In genomic region chr2:113796592-113797180, GRCh38 we compare ENCODE assay signal across 22 cellular contexts.
"Had no signal": no experiment of that assay in that cellular context is flagged by ENCODE, and none has a peak within 500 bp of the region (broad histone marks: within the 10 kb centered on the region; RNA-seq: fewer than 3 reads in every experiment).

No MANE protein-coding gene starts in this region.

- H3K27me3 ChIP-seq: left lung, pancreas, spleen, tibial nerve, uterus had no signal

- ATAC-seq: left cardiac atrium; left lung; lower lobe of right lung; naive thymus-derived CD4-positive, alpha-beta T cell; natural killer cell treated with Interleukin-12 subunit alpha and Interleukin-12 subunit beta and Interleukin-15 and Interleukin-18, amount 100 ng/mL, for 72 hours; pancreas; right cardiac atrium; sciatic nerve; stimulated activated effector memory CD8-positive, alpha-beta T cell treated with anti-CD3 and anti-CD28 coated beads, Interleukin-12 subunit alpha, Interleukin-12 subunit beta, amount 100 ng/mL, for 72 hours had no signal

- H3K4me1 ChIP-seq: lower lobe of right lung, pancreas, prostate gland, uterus had no signal

- H3K36me3 ChIP-seq: left lung, lower lobe of right lung, pancreas, prostate gland, spleen, tibial nerve, uterus had no signal

- H3K27ac ChIP-seq: left lung, lower lobe of right lung, pancreas, prostate gland, skin epidermis, spleen, tibial nerve, uterus had no signal

- H3K4me3 ChIP-seq: left lung, lower lobe of right lung, pancreas, prostate gland, skin epidermis, spleen, tibial nerve, uterus had no signal

- DNase-seq: islet precursor cell; left cardiac atrium; left lung; lower lobe of right lung; mesenchymal stem cell; naive thymus-derived CD4-positive, alpha-beta T cell; nucleus accumbens; pancreas; posterior cingulate gyrus; retina; right cardiac atrium; spleen; stimulated activated CD4-positive, alpha-beta T cell treated with anti-CD3 and anti-CD28 coated beads, Interleukin-4, amount 100 ng/mL, for 24 hours; stimulated activated naive CD4-positive, alpha-beta T cell; substantia nigra; uterus had no signal

- H3K9me3 ChIP-seq: left lung, lower lobe of right lung, pancreas, prostate gland, spleen, tibial nerve, uterus had no signal
